ENCODE assay signal across 1 cellular context in the genomic region with DNA sequence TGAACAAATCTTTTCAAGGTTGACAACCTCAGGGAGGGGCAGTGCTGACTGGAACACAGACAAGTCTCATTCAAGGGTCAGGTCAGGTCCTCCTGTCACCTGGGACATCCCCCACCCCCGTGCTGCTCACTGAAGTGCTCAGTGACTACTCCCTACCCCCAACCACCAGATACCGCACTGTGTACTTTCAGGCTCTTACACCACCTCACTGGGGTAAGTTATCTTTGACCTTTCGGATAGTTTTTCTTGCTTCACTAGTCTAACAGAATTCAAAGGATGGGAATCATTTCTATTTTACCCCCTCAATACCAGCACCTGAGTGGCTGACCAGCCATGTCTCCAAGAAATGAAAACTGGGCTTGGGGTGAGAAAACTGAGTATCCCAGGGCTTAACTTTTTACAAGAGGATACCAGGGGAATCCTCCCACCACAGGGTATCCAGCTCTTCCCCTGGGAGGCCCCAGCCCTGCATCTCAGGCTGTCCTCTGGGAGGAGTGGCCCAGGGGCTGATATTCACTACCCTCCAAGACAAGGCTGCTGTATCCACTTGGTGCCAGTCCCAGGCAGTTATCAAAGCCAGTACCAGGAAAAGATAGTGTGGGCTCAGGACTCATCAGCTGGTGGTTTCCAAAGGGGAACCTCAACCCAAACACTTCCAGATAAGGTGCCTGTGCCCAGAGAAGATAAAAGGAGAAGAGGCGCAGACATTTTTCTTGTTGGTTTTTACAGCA.
TF ChIP-seq lines count a peak whose summit lies in the region.

No MANE protein-coding gene starts in this region.

TF ChIP-seq in HepG2, 621 proteins besides CTCF, POLR2A, EP300 and RAD21 (continued from another document and continues in another):
- TF ChIP-seq TERF1 (CRISPR knock-in tag; IDR thresholded peaks at IDR 0.05) (no peak), ZGPAT (CRISPR knock-in tag; IDR thresholded peaks at IDR 0.05) (peak; percentile 83; the same call in 1 of the 2 replicates), ZNF282 (IDR thresholded peaks at IDR 0.05; ENCODE audit: partially characterized antibody) (no peak), KDM5A (IDR thresholded peaks at IDR 0.05; ENCODE audit: borderline replicate concordance, low read length) (no peak; the same call in 1 of the 2 replicates), ZNF816 (CRISPR knock-in tag; IDR thresholded peaks at IDR 0.05; ENCODE audit: borderline replicate concordance) (no peak), ZNF775 (CRISPR knock-in tag; IDR thresholded peaks at IDR 0.05; ENCODE audit: borderline replicate concordance) (no peak), MIER3 (CRISPR knock-in tag; IDR thresholded peaks at IDR 0.05; ENCODE audit: borderline replicate concordance) (0 out of 2 replicates have a peak, but pooled peaks have one; percentile 37), SAFB2 (CRISPR knock-in tag; IDR thresholded peaks at IDR 0.05; ENCODE audit: borderline replicate concordance, low read depth) (no peak), ATF6 (CRISPR knock-in tag; conservative IDR thresholded peaks at IDR 0.05) (no peak), ZZZ3 (CRISPR knock-in tag; IDR thresholded peaks at IDR 0.05; ENCODE audit: borderline replicate concordance) (no peak), MTF1 (CRISPR knock-in tag; IDR thresholded peaks at IDR 0.05) (no peak), MLX (CRISPR knock-in tag; IDR thresholded peaks at IDR 0.05) (peak; percentile 71; the same call in 1 of the 2 replicates), ZNF451 (CRISPR knock-in tag; IDR thresholded peaks at IDR 0.05) (no peak), POGZ (CRISPR knock-in tag; IDR thresholded peaks at IDR 0.05) (no peak; the same call in 1 of the 2 replicates), FLYWCH1 (CRISPR knock-in tag; IDR thresholded peaks at IDR 0.05) (no peak), IKZF5 (CRISPR knock-in tag; IDR thresholded peaks at IDR 0.05) (peak; percentile 56; the same call in 1 of the 2 replicates), ZNF576 (CRISPR knock-in tag; IDR thresholded peaks at IDR 0.05) (no peak), RORA (CRISPR knock-in tag; IDR thresholded peaks at IDR 0.05) (no peak), HIC2 (CRISPR knock-in tag; IDR thresholded peaks at IDR 0.05; ENCODE audit: low read depth) (no peak), KAT8 (CRISPR knock-in tag; IDR thresholded peaks at IDR 0.05) (peak; percentile 32; the same call in 1 of the 2 replicates), ZNF501 (CRISPR knock-in tag; IDR thresholded peaks at IDR 0.05) (peak; percentile 41; the same call in 1 of the 2 replicates), ZNF749 (CRISPR knock-in tag; IDR thresholded peaks at IDR 0.05; ENCODE audit: borderline replicate concordance) (no peak), IKZF4 (CRISPR knock-in tag; IDR thresholded peaks at IDR 0.05; ENCODE audit: borderline replicate concordance, low read depth, not compliant biosample characterization) (no peak), ARNTL (CRISPR knock-in tag; IDR thresholded peaks at IDR 0.05) (peak; percentile 70), ZNF564 (CRISPR knock-in tag; IDR thresholded peaks at IDR 0.05) (0 out of 2 replicates have a peak, but pooled peaks have one; percentile 45), ZBTB7A (CRISPR knock-in tag; IDR thresholded peaks at IDR 0.05) (no peak; the same call in 1 of the 2 replicates), ZFX (CRISPR knock-in tag; IDR thresholded peaks at IDR 0.05; ENCODE audit: low read depth) (0 out of 2 replicates have a peak, but pooled peaks have one; percentile 31), ZNF562 (CRISPR knock-in tag; IDR thresholded peaks at IDR 0.05; ENCODE audit: borderline replicate concordance) (no peak), FOXO1 (CRISPR knock-in tag; IDR thresholded peaks at IDR 0.05) (peak; percentile 74), ZNF280B (CRISPR knock-in tag; IDR thresholded peaks at IDR 0.05; ENCODE audit: borderline replicate concordance) (no peak), NFE2L2 (IDR thresholded peaks at IDR 0.05; ENCODE audit: low read length) (no peak), ZNF660 (CRISPR knock-in tag; IDR thresholded peaks at IDR 0.05; ENCODE audit: borderline replicate concordance, low read depth) (no peak), ZNF773 (CRISPR knock-in tag; IDR thresholded peaks at IDR 0.05; ENCODE audit: borderline replicate concordance) (no peak)
- TF ChIP-seq, protein P1, sequence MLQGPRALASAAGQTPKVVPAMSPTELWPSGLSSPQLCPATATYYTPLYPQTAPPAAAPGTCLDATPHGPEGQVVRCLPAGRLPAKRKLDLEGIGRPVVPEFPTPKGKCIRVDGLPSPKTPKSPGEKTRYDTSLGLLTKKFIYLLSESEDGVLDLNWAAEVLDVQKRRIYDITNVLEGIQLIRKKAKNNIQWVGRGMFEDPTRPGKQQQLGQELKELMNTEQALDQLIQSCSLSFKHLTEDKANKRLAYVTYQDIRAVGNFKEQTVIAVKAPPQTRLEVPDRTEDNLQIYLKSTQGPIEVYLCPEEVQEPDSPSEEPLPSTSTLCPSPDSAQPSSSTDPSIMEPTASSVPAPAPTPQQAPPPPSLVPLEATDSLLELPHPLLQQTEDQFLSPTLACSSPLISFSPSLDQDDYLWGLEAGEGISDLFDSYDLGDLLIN (CRISPR knock-in tag; IDR thresholded peaks at IDR 0.05; ENCODE audit: borderline replicate concordance), result no peak
- TF ChIP-seq, protein P2, sequence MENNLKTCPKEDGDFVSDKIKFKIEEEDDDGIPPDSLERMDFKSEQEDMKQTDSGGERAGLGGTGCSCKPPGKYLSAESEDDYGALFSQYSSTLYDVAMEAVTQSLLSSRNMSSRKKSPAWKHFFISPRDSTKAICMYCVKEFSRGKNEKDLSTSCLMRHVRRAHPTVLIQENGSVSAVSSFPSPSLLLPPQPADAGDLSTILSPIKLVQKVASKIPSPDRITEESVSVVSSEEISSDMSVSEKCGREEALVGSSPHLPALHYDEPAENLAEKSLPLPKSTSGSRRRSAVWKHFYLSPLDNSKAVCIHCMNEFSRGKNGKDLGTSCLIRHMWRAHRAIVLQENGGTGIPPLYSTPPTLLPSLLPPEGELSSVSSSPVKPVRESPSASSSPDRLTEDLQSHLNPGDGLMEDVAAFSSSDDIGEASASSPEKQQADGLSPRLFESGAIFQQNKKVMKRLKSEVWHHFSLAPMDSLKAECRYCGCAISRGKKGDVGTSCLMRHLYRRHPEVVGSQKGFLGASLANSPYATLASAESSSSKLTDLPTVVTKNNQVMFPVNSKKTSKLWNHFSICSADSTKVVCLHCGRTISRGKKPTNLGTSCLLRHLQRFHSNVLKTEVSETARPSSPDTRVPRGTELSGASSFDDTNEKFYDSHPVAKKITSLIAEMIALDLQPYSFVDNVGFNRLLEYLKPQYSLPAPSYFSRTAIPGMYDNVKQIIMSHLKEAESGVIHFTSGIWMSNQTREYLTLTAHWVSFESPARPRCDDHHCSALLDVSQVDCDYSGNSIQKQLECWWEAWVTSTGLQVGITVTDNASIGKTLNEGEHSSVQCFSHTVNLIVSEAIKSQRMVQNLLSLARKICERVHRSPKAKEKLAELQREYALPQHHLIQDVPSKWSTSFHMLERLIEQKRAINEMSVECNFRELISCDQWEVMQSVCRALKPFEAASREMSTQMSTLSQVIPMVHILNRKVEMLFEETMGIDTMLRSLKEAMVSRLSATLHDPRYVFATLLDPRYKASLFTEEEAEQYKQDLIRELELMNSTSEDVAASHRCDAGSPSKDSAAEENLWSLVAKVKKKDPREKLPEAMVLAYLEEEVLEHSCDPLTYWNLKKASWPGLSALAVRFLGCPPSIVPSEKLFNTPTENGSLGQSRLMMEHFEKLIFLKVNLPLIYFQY (CRISPR knock-in tag; IDR thresholded peaks at IDR 0.05; ENCODE audit: borderline replicate concordance), result no peak
- TF ChIP-seq, protein P3, sequence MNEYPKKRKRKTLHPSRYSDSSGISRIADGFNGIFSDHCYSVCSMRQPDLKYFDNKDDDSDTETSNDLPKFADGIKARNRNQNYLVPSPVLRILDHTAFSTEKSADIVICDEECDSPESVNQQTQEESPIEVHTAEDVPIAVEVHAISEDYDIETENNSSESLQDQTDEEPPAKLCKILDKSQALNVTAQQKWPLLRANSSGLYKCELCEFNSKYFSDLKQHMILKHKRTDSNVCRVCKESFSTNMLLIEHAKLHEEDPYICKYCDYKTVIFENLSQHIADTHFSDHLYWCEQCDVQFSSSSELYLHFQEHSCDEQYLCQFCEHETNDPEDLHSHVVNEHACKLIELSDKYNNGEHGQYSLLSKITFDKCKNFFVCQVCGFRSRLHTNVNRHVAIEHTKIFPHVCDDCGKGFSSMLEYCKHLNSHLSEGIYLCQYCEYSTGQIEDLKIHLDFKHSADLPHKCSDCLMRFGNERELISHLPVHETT (CRISPR knock-in tag; conservative IDR thresholded peaks at IDR 0.05), result no peak
